ENCODE assay signal across 1 cellular context in the genomic region with DNA sequence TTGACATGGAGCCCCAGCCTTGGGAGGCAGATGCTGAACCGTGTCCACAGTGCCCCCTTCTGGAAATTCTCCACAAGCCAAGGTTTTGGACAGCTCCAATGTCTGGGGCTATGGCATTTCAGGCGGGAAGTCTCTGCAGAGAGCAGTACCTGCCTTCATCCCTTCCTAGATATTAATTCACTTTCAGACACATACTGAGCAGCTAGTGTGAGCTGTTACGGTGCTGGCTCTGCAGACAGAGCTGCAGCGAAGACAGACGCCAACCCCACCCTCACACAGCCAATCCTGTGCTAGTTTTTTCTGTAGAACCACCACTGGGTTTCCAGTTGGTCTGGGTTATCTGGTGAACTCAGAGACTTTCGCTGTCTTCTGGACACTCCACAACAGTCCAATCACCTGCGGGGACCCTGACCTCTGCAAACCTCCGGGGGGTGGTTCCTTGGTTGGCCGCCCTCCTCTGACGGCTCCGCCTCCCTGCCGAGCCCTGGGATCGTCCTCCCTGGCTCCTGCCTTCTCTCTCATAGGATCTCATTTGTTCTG.
A peak's percentile ranks its signal among the peaks of the same experiment; 100 is the strongest.
TF ChIP-seq lines count a peak whose summit lies in the region.

No MANE protein-coding gene starts in this region.

TF ChIP-seq in K562, 482 proteins besides CTCF, POLR2A, EP300 and RAD21 (continued from another document):
- TF ChIP-seq, protein P1, sequence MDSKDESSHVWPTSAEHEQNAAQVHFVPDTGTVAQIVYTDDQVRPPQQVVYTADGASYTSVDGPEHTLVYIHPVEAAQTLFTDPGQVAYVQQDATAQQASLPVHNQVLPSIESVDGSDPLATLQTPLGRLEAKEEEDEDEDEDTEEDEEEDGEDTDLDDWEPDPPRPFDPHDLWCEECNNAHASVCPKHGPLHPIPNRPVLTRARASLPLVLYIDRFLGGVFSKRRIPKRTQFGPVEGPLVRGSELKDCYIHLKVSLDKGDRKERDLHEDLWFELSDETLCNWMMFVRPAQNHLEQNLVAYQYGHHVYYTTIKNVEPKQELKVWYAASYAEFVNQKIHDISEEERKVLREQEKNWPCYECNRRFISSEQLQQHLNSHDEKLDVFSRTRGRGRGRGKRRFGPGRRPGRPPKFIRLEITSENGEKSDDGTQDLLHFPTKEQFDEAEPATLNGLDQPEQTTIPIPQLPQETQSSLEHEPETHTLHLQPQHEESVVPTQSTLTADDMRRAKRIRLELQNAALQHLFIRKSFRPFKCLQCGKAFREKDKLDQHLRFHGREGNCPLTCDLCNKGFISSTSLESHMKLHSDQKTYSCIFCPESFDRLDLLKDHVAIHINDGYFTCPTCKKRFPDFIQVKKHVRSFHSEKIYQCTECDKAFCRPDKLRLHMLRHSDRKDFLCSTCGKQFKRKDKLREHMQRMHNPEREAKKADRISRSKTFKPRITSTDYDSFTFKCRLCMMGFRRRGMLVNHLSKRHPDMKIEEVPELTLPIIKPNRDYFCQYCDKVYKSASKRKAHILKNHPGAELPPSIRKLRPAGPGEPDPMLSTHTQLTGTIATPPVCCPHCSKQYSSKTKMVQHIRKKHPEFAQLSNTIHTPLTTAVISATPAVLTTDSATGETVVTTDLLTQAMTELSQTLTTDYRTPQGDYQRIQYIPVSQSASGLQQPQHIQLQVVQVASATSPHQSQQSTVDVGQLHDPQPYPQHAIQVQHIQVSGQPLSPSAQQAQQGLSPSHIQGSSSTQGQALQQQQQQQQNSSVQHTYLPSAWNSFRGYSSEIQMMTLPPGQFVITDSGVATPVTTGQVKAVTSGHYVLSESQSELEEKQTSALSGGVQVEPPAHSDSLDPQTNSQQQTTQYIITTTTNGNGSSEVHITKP (IDR thresholded peaks at IDR 0.05; ENCODE audit: partially characterized antibody): peak; percentile 84
- TF ChIP-seq NRF1 (conservative IDR thresholded peaks at IDR 0.05 in 1 of 2, IDR thresholded peaks at IDR 0.05 in 1 of 2) (peak; percentile 22 to 43; a peak in 2 of 4 replicates), L3MBTL2 (IDR thresholded peaks at IDR 0.05) (peak; percentile 39; the same call in 1 of the 2 replicates), SRSF9 (IDR thresholded peaks at IDR 0.05; ENCODE audit: borderline replicate concordance, low read depth, low read length) (no peak), CREM (IDR thresholded peaks at IDR 0.05; ENCODE audit: low read depth) (peak; percentile 24; the same call in 1 of the 2 replicates), TRIM28 (IDR thresholded peaks at IDR 0.05) (0 out of 2 replicates have a peak, but pooled peaks have one; percentile 40), ZSCAN29 (IDR thresholded peaks at IDR 0.05) (no peak), NBN (IDR thresholded peaks at IDR 0.05; ENCODE audit: low read depth) (peak; percentile 44; the same call in 1 of the 2 replicates), NR2C1 (IDR thresholded peaks at IDR 0.05) (peak; percentile 47; the same call in 1 of the 2 replicates), NR2C1 (tag; IDR thresholded peaks at IDR 0.05) (peak; percentile 24; the same call in 1 of the 2 replicates), HDAC1 (IDR thresholded peaks at IDR 0.05) (peak in 1 of 2 experiments; percentile 44; a peak in 1 of 4 replicates), DNMT1 (IDR thresholded peaks at IDR 0.05) (no peak), FOXJ3 (CRISPR knock-in tag; IDR thresholded peaks at IDR 0.05) (no peak), ZNF263 (CRISPR knock-in tag; IDR thresholded peaks at IDR 0.05; ENCODE audit: borderline replicate concordance) (peak; percentile 64; the same call in 1 of the 2 replicates)
- TF ChIP-seq, protein P2, sequence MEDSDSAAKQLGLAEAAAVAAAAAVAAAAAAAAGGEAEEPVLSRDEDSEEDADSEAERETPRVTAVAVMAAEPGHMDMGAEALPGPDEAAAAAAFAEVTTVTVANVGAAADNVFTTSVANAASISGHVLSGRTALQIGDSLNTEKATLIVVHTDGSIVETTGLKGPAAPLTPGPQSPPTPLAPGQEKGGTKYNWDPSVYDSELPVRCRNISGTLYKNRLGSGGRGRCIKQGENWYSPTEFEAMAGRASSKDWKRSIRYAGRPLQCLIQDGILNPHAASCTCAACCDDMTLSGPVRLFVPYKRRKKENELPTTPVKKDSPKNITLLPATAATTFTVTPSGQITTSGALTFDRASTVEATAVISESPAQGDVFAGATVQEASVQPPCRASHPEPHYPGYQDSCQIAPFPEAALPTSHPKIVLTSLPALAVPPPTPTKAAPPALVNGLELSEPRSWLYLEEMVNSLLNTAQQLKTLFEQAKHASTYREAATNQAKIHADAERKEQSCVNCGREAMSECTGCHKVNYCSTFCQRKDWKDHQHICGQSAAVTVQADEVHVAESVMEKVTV (CRISPR knock-in tag; IDR thresholded peaks at IDR 0.05): 0 out of 2 replicates have a peak, but pooled peaks have one; percentile 39
- TF ChIP-seq, protein P3, sequence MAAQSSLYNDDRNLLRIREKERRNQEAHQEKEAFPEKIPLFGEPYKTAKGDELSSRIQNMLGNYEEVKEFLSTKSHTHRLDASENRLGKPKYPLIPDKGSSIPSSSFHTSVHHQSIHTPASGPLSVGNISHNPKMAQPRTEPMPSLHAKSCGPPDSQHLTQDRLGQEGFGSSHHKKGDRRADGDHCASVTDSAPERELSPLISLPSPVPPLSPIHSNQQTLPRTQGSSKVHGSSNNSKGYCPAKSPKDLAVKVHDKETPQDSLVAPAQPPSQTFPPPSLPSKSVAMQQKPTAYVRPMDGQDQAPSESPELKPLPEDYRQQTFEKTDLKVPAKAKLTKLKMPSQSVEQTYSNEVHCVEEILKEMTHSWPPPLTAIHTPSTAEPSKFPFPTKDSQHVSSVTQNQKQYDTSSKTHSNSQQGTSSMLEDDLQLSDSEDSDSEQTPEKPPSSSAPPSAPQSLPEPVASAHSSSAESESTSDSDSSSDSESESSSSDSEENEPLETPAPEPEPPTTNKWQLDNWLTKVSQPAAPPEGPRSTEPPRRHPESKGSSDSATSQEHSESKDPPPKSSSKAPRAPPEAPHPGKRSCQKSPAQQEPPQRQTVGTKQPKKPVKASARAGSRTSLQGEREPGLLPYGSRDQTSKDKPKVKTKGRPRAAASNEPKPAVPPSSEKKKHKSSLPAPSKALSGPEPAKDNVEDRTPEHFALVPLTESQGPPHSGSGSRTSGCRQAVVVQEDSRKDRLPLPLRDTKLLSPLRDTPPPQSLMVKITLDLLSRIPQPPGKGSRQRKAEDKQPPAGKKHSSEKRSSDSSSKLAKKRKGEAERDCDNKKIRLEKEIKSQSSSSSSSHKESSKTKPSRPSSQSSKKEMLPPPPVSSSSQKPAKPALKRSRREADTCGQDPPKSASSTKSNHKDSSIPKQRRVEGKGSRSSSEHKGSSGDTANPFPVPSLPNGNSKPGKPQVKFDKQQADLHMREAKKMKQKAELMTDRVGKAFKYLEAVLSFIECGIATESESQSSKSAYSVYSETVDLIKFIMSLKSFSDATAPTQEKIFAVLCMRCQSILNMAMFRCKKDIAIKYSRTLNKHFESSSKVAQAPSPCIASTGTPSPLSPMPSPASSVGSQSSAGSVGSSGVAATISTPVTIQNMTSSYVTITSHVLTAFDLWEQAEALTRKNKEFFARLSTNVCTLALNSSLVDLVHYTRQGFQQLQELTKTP (IDR thresholded peaks at IDR 0.05; ENCODE audit: low read depth in 1 of 2, partially characterized antibody in 2 of 2): peak in 1 of 2 experiments; percentile 39
- TF ChIP-seq, protein P4, sequence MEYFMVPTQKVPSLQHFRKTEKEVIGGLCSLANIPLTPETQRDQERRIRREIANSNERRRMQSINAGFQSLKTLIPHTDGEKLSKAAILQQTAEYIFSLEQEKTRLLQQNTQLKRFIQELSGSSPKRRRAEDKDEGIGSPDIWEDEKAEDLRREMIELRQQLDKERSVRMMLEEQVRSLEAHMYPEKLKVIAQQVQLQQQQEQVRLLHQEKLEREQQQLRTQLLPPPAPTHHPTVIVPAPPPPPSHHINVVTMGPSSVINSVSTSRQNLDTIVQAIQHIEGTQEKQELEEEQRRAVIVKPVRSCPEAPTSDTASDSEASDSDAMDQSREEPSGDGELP (CRISPR knock-in tag; IDR thresholded peaks at IDR 0.05; ENCODE audit: borderline replicate concordance): 0 out of 2 replicates have a peak, but pooled peaks have one; percentile 18
TF ChIP-seq in K562: peak in this region for 36.
